In the genomic region with DNA sequence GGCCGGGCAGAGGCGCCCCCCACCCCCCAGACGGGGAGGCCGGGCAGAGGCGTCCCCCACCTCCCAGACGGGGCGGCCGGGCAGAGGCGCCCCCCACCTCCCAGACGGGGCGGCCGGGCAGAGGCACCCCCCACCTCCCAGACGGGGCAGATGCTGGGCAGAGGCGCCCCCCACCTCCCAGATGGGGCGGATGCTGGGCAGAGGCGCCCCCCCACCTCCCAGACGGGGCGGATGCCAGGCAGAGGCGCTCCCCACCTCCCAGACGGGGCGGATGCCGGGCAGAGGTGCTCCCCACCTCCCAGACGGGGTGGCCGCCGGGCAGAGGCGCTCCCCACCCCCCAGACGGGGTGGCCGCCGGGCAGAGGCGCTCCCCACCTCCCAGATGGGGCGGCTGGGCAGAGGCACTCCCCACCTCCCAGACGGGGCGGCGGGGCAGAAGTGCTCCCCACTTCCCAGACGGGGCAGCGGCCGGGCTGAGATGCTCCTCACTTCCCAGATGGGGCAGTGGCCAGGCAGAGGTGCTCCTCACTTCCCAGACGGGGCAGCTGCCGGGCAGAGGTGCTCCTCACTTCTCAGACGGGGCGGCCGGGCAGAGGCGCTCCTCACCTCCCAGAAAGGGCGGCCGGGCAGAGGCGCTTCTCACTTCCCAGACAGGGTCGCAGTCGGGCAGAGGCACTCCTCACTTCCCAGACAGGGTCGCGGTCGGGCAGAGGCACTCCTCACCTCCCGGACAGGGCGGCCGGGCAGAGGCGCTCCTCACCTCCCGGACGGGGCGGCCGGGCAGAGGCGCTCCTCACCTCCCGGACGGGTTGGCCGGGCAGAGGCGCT, we compare ENCODE assay signal across 23 cellular contexts. TPM values are rescaled to one million over a fixed set of nuclear protein-coding genes. Genes with fewer than 3 reads are reported as not detected.
"Had no signal": no experiment of that assay in that cellular context is flagged by ENCODE, and none has a peak within 500 bp of the region (broad histone marks: within the 10 kb centered on the region; RNA-seq: fewer than 3 reads in every experiment).

No MANE protein-coding gene starts in this region.

- H3K27ac ChIP-seq: SJSA1, SK-N-MC had no signal

- H3K36me3 ChIP-seq: MG63, SJSA1 had no signal

- H3K4me3 ChIP-seq: MG63, SJSA1, SK-N-MC had no signal

- DNase-seq: IMR-90, Karpas-422, KG1, MG63, NCI-H1092 treated with DMSO at 0.1 percent for 48 hours, NCI-H1436, NCI-H187, NCI-H2029, NCI-H2081 treated with DMSO at 0.1 percent for 48 hours, NCI-H2171, NCI-H226, NCI-H446, NCI-H510A, NCI-H524 treated with DMSO at 0.1 percent for 48 hours, NCI-H69, NCI-H774, Right ventricle myocardium superior, RPMI8226, SIG-M5 had no signal

- H3K9me3 ChIP-seq: SJSA1 had no signal

- H3K27me3 ChIP-seq: SJSA1 had no signal

- FAIRE-seq: RCC 7860 had no signal

RNA-seq across cellular contexts. Expression of a gene that starts 53.6 kb away (rescaled TPM):
- total RNA-seq: HT-29, SJSA1 had no signal
- polyA plus RNA-seq: IMR-90 had no signal
